In genomic region chr7:3412871-3413270, GRCh38 we compare ENCODE assay signal across 37 cellular contexts.
"Had no signal": no experiment of that assay in that cellular context is flagged by ENCODE, and none has a peak within 500 bp of the region (broad histone marks: within the 10 kb centered on the region; RNA-seq: fewer than 3 reads in every experiment).

No MANE protein-coding gene starts in this region.

- H3K27me3 Mint-ChIP-seq: activated naive CD8-positive, alpha-beta T cell treated with anti-CD3 and anti-CD28 coated beads for 36 hours had no signal

- ATAC-seq: activated CD8-positive, alpha-beta T cell treated with anti-CD3 and anti-CD28 coated beads for 36 hours; activated T-cell treated with anti-CD3 and anti-CD28 coated beads, Interleukin-2, amount 50 U/mL, for 72 hours; activated T-helper 17 cell treated with anti-CD3 and anti-CD28 coated beads, Interleukin-2, amount 50 U/mL, for 72 hours had no signal

- H3K36me3 Mint-ChIP-seq: activated naive CD8-positive, alpha-beta T cell treated with anti-CD3 and anti-CD28 coated beads for 36 hours had no signal

- H3K4me2 ChIP-seq: KMS-11 had no signal

- H3K4me3 Mint-ChIP-seq: activated CD8-positive, alpha-beta T cell treated with anti-CD3 and anti-CD28 coated beads for 36 hours; activated naive CD8-positive, alpha-beta T cell treated with anti-CD3 and anti-CD28 coated beads for 36 hours; activated T-cell treated with anti-CD3 and anti-CD28 coated beads, Interleukin-2, amount 50 U/mL, for 72 hours; activated T-helper 17 cell treated with anti-CD3 and anti-CD28 coated beads, Interleukin-2, amount 50 U/mL, for 72 hours had no signal

- H3K36me3 ChIP-seq: brain microvascular endothelial cell, WERI-Rb-1 had no signal

- H3K27ac ChIP-seq: brain microvascular endothelial cell, KMS-11, WERI-Rb-1 had no signal

- H3K27ac Mint-ChIP-seq: activated CD8-positive, alpha-beta T cell treated with anti-CD3 and anti-CD28 coated beads for 36 hours; activated naive CD8-positive, alpha-beta T cell treated with anti-CD3 and anti-CD28 coated beads for 36 hours; activated T-cell treated with anti-CD3 and anti-CD28 coated beads, Interleukin-2, amount 50 U/mL, for 72 hours; activated T-helper 17 cell treated with anti-CD3 and anti-CD28 coated beads, Interleukin-2, amount 50 U/mL, for 72 hours had no signal

- H3K9ac ChIP-seq: KMS-11 had no signal

- DNase-seq: activated CD4-positive, alpha-beta T cell treated with anti-CD3 and anti-CD28 coated beads for 1 hour; activated CD4-positive, alpha-beta T cell treated with anti-CD3 and anti-CD28 coated beads for 48 hours; activated CD4-positive, alpha-beta T cell treated with anti-CD3 and anti-CD28 coated beads, Interleukin-2, amount 50 U/mL, for 4 hours; activated CD4-positive, CD25-positive, alpha-beta regulatory T cell; activated CD8-positive, alpha-beta T cell treated with anti-CD3 and anti-CD28 coated beads for 36 hours; activated effector memory CD4-positive, alpha-beta T cell treated with anti-CD3 and anti-CD28 coated beads, Interleukin-2, amount 50 U/mL, for 16 hours; activated naive CD4-positive, alpha-beta T cell; activated naive CD4-positive, alpha-beta T cell treated with anti-CD3 and anti-CD28 coated beads, Interleukin-2, amount 50 U/mL, for 16 hours; activated naive CD8-positive, alpha-beta T cell treated with anti-CD3 and anti-CD28 coated beads for 36 hours; activated T-cell treated with anti-CD3 and anti-CD28 coated beads, Interleukin-2, amount 50 U/mL, for 1 hour; activated T-cell treated with anti-CD3 and anti-CD28 coated beads, Interleukin-2, amount 50 U/mL, for 72 hours; amniotic stem cell; aorta; brain microvascular endothelial cell; central memory CD4-positive, alpha-beta T cell; MM.1S; MV-4-11; NCI-H1092; NCI-H1436 treated with DMSO at 0.1 percent for 48 hours; NCI-H187 treated with DMSO at 0.1 percent for 48 hours; NCI-H2171 treated with DMSO at 0.1 percent for 48 hours; NCI-H2227 treated with DMSO at 0.1 percent for 48 hours; NCI-H446; NCI-H510A treated with DMSO at 0.1 percent for 48 hours; NCI-H526 treated with DMSO at 0.1 percent for 48 hours; NCI-H82; NK-92 treated with Interleukin-12 subunit alpha and Interleukin-12 subunit beta, amount 100 ng/mL, for 24 hours; OCI-M1; RPMI8226; SHP77 treated with DMSO at 0.1 percent for 48 hours; SW 1271; T-helper 1 cell; T-helper 2 cell; T-helper 9 cell; WERI-Rb-1 had no signal

- H3K9me3 Mint-ChIP-seq: activated CD8-positive, alpha-beta T cell treated with anti-CD3 and anti-CD28 coated beads for 36 hours; activated naive CD8-positive, alpha-beta T cell treated with anti-CD3 and anti-CD28 coated beads for 36 hours; activated T-cell treated with anti-CD3 and anti-CD28 coated beads, Interleukin-2, amount 50 U/mL, for 72 hours; activated T-helper 17 cell treated with anti-CD3 and anti-CD28 coated beads, Interleukin-2, amount 50 U/mL, for 72 hours had no signal

- H3K27me3 ChIP-seq: brain microvascular endothelial cell had no signal
